24 cellular contexts compared by ENCODE assay signal in genomic region chr20:52596261-52596660, GRCh38.
"Had no signal": no experiment of that assay in that cellular context is flagged by ENCODE, and none has a peak within 500 bp of the region (broad histone marks: within the 10 kb centered on the region; RNA-seq: fewer than 3 reads in every experiment).

No MANE protein-coding gene starts in this region.

- H3K27me3 ChIP-seq: esophagus squamous epithelium, gastrocnemius medialis, left lung had no signal

- ATAC-seq: effector memory CD8-positive, alpha-beta T cell; esophagus mucosa; gastrocnemius medialis; heart right ventricle; left cardiac atrium; left lung; left ventricle myocardium superior; lower lobe of right lung; mucosa of descending colon had no signal

- H3K4me3 Mint-ChIP-seq: effector memory CD8-positive, alpha-beta T cell; endodermal cell; mesothelial cell of epicardium; naive B cell had no signal

- H3K9me3 Mint-ChIP-seq: effector memory CD8-positive, alpha-beta T cell; endodermal cell had no signal

- H3K9me3 ChIP-seq: esophagus squamous epithelium, gastrocnemius medialis, left lung, lower lobe of right lung, mucosa of descending colon had no signal

- H3K4me3 ChIP-seq: coronary artery, esophagus squamous epithelium, gastrocnemius medialis, heart right ventricle, left lung, lower lobe of right lung, mucosa of descending colon had no signal

- H3K4me1 Mint-ChIP-seq: mesothelial cell of epicardium, naive B cell had no signal

- H3K4me1 ChIP-seq: esophagus squamous epithelium, gastrocnemius medialis, heart right ventricle, left lung, lower lobe of right lung had no signal

- H3K36me3 Mint-ChIP-seq: mesothelial cell of epicardium, naive B cell had no signal

- H3K27ac ChIP-seq: coronary artery, epithelial cell of prostate, esophagus squamous epithelium, gastrocnemius medialis, heart right ventricle, left lung, lower lobe of right lung had no signal

- H3K27me3 Mint-ChIP-seq: naive B cell had no signal

- H3K36me3 ChIP-seq: esophagus squamous epithelium, gastrocnemius medialis, heart right ventricle, left lung, lower lobe of right lung had no signal

- DNase-seq: dermis blood vessel endothelial cell; effector CD8-positive, alpha-beta T cell; effector memory CD8-positive, alpha-beta T cell; endodermal cell; erythroblast; esophagus squamous epithelium; foreskin fibroblast; foreskin melanocyte; gastrocnemius medialis; glutamatergic neuron; head of caudate nucleus; heart right ventricle; hippocampal formation; left cardiac atrium; left lung; left ventricle myocardium superior; lower lobe of right lung; mesenchymal stem cell; mucosa of descending colon; naive B cell had no signal
